In genomic region chr12:124607681-124608425, GRCh38 we compare ENCODE assay signal across 1 cellular context.
TF ChIP-seq lines count a peak whose summit lies in the region.

No MANE protein-coding gene starts in this region.

TF ChIP-seq in H1, 55 proteins besides CTCF, POLR2A, EP300 and RAD21:
- TF ChIP-seq JUN (IDR thresholded peaks at IDR 0.05; ENCODE audit: low read depth, low read length), result no peak
- no peak for TF ChIP-seq TBP (IDR thresholded peaks at IDR 0.05; ENCODE audit: low read depth, low read length)
- no peak for TF ChIP-seq BRCA1 (IDR thresholded peaks at IDR 0.05; ENCODE audit: low read depth, low read length)
- TF ChIP-seq CBX5 (IDR thresholded peaks at IDR 0.05; ENCODE audit: low read depth, low read length), result no peak
- TF ChIP-seq RXRA (IDR thresholded peaks at IDR 0.05; ENCODE audit: insufficient read depth, low read depth, low read length), result no peak
- TF ChIP-seq SUZ12 (IDR thresholded peaks at IDR 0.05; ENCODE audit: low read length), result no peak
- no peak for TF ChIP-seq SP1 (IDR thresholded peaks at IDR 0.05; ENCODE audit: low read depth, low read length)
